Comparison of ENCODE assay signal across 1 cellular context in the genomic region with DNA sequence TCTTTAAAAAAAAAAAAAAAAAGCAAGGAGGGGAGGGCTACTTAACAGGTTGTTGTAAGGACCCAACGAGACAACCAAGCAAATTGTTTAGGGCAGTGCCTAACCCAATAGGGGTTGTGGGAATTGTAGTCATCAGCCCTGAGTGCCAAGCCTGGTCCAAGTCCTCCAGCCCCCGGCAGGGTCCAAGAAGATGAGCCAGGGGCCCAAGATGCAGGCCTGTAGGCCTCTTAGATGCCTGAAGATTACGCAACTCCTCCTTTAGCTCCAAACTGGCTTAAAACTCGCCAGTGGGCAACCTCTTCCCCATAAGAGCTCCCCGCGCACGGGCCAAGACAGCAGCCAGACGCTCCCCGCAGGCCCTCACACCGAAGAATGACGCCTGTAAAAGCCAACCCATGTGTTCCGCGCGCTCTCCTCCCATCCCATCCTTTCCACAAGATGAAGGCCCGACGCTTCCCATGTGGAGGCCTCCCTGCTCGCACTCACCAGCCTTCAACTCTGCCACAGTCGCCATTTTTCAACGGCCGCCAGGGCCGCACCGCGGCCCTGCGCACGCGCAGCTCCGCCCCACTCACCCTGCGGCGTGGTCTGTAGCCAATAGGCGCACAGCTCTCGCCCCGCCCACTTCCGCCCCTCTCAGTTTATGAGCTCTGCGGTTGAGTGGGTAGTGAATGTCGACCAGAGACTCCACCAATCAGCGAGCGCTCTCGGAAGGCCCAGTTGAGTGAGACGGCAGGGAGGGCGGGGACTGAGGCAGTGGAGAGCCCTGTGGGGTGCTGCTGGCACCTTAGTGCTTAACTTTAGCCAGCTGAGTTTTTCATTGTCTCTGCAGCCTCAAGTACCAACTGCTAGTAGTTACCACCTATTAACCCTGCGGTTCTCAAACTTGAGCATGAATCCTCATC.
TF ChIP-seq lines count a peak whose summit lies in the region.

A gene with protein sequence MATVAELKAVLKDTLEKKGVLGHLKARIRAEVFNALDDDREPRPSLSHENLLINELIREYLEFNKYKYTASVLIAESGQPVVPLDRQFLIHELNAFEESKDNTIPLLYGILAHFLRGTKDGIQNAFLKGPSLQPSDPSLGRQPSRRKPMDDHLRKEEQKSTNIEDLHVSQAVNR (minus strand): TSS at position 532 of the 905 bp plus-strand sequence. CDS start 18 bp downstream, at position 514.

TF ChIP-seq in K562, 482 proteins besides CTCF, POLR2A, EP300 and RAD21 (continued from another document and continues in another):
- TF ChIP-seq, protein P1, sequence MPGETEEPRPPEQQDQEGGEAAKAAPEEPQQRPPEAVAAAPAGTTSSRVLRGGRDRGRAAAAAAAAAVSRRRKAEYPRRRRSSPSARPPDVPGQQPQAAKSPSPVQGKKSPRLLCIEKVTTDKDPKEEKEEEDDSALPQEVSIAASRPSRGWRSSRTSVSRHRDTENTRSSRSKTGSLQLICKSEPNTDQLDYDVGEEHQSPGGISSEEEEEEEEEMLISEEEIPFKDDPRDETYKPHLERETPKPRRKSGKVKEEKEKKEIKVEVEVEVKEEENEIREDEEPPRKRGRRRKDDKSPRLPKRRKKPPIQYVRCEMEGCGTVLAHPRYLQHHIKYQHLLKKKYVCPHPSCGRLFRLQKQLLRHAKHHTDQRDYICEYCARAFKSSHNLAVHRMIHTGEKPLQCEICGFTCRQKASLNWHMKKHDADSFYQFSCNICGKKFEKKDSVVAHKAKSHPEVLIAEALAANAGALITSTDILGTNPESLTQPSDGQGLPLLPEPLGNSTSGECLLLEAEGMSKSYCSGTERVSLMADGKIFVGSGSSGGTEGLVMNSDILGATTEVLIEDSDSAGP (CRISPR knock-in tag; IDR thresholded peaks at IDR 0.05) = no peak
- TF ChIP-seq HMG20A (CRISPR knock-in tag; conservative IDR thresholded peaks at IDR 0.05) = no peak
- no peak for TF ChIP-seq NR4A1 (CRISPR knock-in tag; IDR thresholded peaks at IDR 0.05)
- TF ChIP-seq NR4A1 (tag; IDR thresholded peaks at IDR 0.05) = 0 out of 2 replicates have a peak, but pooled peaks have one; percentile 25
- TF ChIP-seq BCL6 (CRISPR knock-in tag; IDR thresholded peaks at IDR 0.05) = no peak
- no peak for TF ChIP-seq ZNF507 (tag; conservative IDR thresholded peaks at IDR 0.05)
- no peak for TF ChIP-seq ZNF696 (CRISPR knock-in tag; conservative IDR thresholded peaks at IDR 0.05)
- TF ChIP-seq ZNF395 (CRISPR knock-in tag; IDR thresholded peaks at IDR 0.05) = no peak
- peak; percentile 93 for TF ChIP-seq KDM5B (IDR thresholded peaks at IDR 0.05; ENCODE audit: insufficient replicate concordance, low read depth, low read length)
- no peak for TF ChIP-seq MCM5 (IDR thresholded peaks at IDR 0.05; ENCODE audit: low read depth)
- 0 out of 2 replicates have a peak, but pooled peaks have one; percentile 43 for TF ChIP-seq ZNF143 (CRISPR knock-in tag; IDR thresholded peaks at IDR 0.05)
- no peak for TF ChIP-seq SAP30 (IDR thresholded peaks at IDR 0.05; ENCODE audit: borderline replicate concordance, insufficient read depth, low read depth, low read length, poor library complexity, severe bottlenecking)
- TF ChIP-seq ZNF280A (IDR thresholded peaks at IDR 0.05; ENCODE audit: low read depth, partially characterized antibody) = no peak
- no peak; the same call in 1 of the 2 replicates for TF ChIP-seq BRD4 (IDR thresholded peaks at IDR 0.05)
- no peak for TF ChIP-seq SMARCB1 (IDR thresholded peaks at IDR 0.05; ENCODE audit: insufficient read length, low read depth)
- no peak for TF ChIP-seq RFX5 (IDR thresholded peaks at IDR 0.05; ENCODE audit: low read depth, low read length)
- TF ChIP-seq, protein P2, sequence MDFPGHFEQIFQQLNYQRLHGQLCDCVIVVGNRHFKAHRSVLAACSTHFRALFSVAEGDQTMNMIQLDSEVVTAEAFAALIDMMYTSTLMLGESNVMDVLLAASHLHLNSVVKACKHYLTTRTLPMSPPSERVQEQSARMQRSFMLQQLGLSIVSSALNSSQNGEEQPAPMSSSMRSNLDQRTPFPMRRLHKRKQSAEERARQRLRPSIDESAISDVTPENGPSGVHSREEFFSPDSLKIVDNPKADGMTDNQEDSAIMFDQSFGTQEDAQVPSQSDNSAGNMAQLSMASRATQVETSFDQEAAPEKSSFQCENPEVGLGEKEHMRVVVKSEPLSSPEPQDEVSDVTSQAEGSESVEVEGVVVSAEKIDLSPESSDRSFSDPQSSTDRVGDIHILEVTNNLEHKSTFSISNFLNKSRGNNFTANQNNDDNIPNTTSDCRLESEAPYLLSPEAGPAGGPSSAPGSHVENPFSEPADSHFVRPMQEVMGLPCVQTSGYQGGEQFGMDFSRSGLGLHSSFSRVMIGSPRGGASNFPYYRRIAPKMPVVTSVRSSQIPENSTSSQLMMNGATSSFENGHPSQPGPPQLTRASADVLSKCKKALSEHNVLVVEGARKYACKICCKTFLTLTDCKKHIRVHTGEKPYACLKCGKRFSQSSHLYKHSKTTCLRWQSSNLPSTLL (IDR thresholded peaks at IDR 0.05) = no peak
- peak; percentile 39 to 46; a peak in 2 of 4 replicates for TF ChIP-seq MAZ (CRISPR knock-in tag; conservative IDR thresholded peaks at IDR 0.05 in 1 of 2, IDR thresholded peaks at IDR 0.05 in 1 of 2)
- no peak for TF ChIP-seq HMBOX1 (IDR thresholded peaks at IDR 0.05)
- peak; percentile 67; the same call in 1 of the 2 replicates for TF ChIP-seq ATF7 (IDR thresholded peaks at IDR 0.05)
- TF ChIP-seq, protein P3, sequence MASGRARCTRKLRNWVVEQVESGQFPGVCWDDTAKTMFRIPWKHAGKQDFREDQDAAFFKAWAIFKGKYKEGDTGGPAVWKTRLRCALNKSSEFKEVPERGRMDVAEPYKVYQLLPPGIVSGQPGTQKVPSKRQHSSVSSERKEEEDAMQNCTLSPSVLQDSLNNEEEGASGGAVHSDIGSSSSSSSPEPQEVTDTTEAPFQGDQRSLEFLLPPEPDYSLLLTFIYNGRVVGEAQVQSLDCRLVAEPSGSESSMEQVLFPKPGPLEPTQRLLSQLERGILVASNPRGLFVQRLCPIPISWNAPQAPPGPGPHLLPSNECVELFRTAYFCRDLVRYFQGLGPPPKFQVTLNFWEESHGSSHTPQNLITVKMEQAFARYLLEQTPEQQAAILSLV (tag; IDR thresholded peaks at IDR 0.05) = no peak
- no peak for TF ChIP-seq ZNF57 (CRISPR knock-in tag; IDR thresholded peaks at IDR 0.05)
- TF ChIP-seq NUFIP1 (IDR thresholded peaks at IDR 0.05; ENCODE audit: partially characterized antibody) = no peak
- peak; percentile 38 for TF ChIP-seq ASH1L (IDR thresholded peaks at IDR 0.05; ENCODE audit: borderline replicate concordance, low read depth, partially characterized antibody)
- no peak for TF ChIP-seq ETV6 (IDR thresholded peaks at IDR 0.05; ENCODE audit: borderline replicate concordance in 1 of 2, low read depth in 2 of 2, low read length in 1 of 2)
- TF ChIP-seq ETV6 (CRISPR knock-in tag; IDR thresholded peaks at IDR 0.05; ENCODE audit: borderline replicate concordance) = no peak
- no peak for TF ChIP-seq ZNF133 (CRISPR knock-in tag; IDR thresholded peaks at IDR 0.05)
- TF ChIP-seq SP2 (IDR thresholded peaks at IDR 0.05; ENCODE audit: extremely low read depth, low read depth, low read length, poor library complexity, severe bottlenecking) = peak; percentile 49
- TF ChIP-seq, protein P4, sequence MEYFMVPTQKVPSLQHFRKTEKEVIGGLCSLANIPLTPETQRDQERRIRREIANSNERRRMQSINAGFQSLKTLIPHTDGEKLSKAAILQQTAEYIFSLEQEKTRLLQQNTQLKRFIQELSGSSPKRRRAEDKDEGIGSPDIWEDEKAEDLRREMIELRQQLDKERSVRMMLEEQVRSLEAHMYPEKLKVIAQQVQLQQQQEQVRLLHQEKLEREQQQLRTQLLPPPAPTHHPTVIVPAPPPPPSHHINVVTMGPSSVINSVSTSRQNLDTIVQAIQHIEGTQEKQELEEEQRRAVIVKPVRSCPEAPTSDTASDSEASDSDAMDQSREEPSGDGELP (CRISPR knock-in tag; IDR thresholded peaks at IDR 0.05; ENCODE audit: borderline replicate concordance) = peak; percentile 42; the same call in 1 of the 2 replicates
- no peak for TF ChIP-seq NBN (IDR thresholded peaks at IDR 0.05; ENCODE audit: low read depth)
- no peak for TF ChIP-seq CBFA2T2 (conservative IDR thresholded peaks at IDR 0.05)
- TF ChIP-seq LARP7 (IDR thresholded peaks at IDR 0.05) = no peak
- TF ChIP-seq ZNF780A (CRISPR knock-in tag; IDR thresholded peaks at IDR 0.05) = no peak
- TF ChIP-seq PURB (CRISPR knock-in tag; IDR thresholded peaks at IDR 0.05; ENCODE audit: low read depth) = no peak
- TF ChIP-seq POLR3G (IDR thresholded peaks at IDR 0.05; ENCODE audit: extremely low read depth, insufficient read length, insufficient replicate concordance) = no peak
- no peak for TF ChIP-seq ZZZ3 (IDR thresholded peaks at IDR 0.05)
- no peak for TF ChIP-seq RBM39 (optimal IDR thresholded peaks at IDR 0.05; ENCODE audit: low read depth, low read length)
- TF ChIP-seq SREBF2 (CRISPR knock-in tag; IDR thresholded peaks at IDR 0.05) = no peak
- TF ChIP-seq, protein P5, sequence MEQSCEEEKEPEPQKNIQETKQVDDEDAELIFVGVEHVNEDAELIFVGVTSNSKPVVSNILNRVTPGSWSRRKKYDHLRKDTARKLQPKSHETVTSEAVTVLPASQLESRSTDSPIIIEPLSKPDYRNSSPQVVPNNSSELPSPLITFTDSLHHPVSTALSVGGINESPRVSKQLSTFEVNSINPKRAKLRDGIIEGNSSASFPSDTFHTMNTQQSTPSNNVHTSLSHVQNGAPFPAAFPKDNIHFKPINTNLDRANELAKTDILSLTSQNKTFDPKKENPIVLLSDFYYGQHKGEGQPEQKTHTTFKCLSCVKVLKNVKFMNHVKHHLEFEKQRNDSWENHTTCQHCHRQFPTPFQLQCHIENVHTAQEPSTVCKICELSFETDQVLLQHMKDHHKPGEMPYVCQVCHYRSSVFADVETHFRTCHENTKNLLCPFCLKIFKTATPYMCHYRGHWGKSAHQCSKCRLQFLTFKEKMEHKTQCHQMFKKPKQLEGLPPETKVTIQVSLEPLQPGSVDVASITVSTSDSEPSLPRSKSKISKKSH (CRISPR knock-in tag; IDR thresholded peaks at IDR 0.05) = no peak
- no peak for TF ChIP-seq ZNF146 (CRISPR knock-in tag; IDR thresholded peaks at IDR 0.05; ENCODE audit: unreplicated experiment)
- no peak for TF ChIP-seq ZNF134 (CRISPR knock-in tag; conservative IDR thresholded peaks at IDR 0.05)
- TF ChIP-seq YBX1 (IDR thresholded peaks at IDR 0.05) = no peak
- TF ChIP-seq NR2C2 (CRISPR knock-in tag; IDR thresholded peaks at IDR 0.05) = no peak
- peak; percentile 27; the same call in 1 of the 2 replicates for TF ChIP-seq NR2C2 (tag; IDR thresholded peaks at IDR 0.05)
- TF ChIP-seq ZNF77 (CRISPR knock-in tag; IDR thresholded peaks at IDR 0.05) = no peak
- no peak for TF ChIP-seq ILK (tag; IDR thresholded peaks at IDR 0.05; ENCODE audit: borderline replicate concordance, low read depth)
- TF ChIP-seq KAT8 (IDR thresholded peaks at IDR 0.05; ENCODE audit: low read depth) = no peak
- TF ChIP-seq TOE1 (IDR thresholded peaks at IDR 0.05; ENCODE audit: borderline replicate concordance) = no peak
- TF ChIP-seq TOE1 (CRISPR knock-in tag; IDR thresholded peaks at IDR 0.05; ENCODE audit: borderline replicate concordance, low read depth) = no peak
- TF ChIP-seq, protein P6, sequence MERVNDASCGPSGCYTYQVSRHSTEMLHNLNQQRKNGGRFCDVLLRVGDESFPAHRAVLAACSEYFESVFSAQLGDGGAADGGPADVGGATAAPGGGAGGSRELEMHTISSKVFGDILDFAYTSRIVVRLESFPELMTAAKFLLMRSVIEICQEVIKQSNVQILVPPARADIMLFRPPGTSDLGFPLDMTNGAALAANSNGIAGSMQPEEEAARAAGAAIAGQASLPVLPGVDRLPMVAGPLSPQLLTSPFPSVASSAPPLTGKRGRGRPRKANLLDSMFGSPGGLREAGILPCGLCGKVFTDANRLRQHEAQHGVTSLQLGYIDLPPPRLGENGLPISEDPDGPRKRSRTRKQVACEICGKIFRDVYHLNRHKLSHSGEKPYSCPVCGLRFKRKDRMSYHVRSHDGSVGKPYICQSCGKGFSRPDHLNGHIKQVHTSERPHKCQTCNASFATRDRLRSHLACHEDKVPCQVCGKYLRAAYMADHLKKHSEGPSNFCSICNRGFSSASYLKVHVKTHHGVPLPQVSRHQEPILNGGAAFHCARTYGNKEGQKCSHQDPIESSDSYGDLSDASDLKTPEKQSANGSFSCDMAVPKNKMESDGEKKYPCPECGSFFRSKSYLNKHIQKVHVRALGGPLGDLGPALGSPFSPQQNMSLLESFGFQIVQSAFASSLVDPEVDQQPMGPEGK (CRISPR knock-in tag; IDR thresholded peaks at IDR 0.05; ENCODE audit: borderline replicate concordance) = no peak
- TF ChIP-seq GTF2A2 (tag; IDR thresholded peaks at IDR 0.05) = 0 out of 2 replicates have a peak, but pooled peaks have one; percentile 42
